5 cellular contexts compared by ENCODE assay signal in the genomic region with DNA sequence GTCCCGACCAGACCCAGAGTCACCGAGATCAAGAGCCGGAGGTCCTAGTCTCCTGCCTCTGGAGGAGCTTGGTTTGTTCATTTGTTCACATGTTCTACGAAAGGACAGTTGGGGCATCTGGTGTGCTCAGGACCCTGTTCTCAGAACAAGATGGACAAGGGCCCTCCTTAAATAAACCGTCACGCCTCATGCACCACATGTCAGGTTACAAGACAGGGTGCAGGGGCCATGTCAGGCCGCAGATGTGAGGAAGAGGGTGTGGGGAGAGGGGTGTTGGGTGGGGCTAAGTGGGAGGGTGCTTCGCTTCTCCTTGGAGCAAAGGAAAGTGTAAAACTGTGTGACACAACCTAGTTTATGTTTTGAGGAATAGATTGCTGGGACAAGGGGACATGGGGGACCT. TPM values are rescaled to one million over a fixed set of nuclear protein-coding genes. Genes with fewer than 3 reads are reported as not detected.
"Had no signal": no experiment of that assay in that cellular context is flagged by ENCODE, and none has a peak within 500 bp of the region (broad histone marks: within the 10 kb centered on the region; RNA-seq: fewer than 3 reads in every experiment).

No MANE protein-coding gene starts in this region.

RNA-seq across cellular contexts. Expression of a gene that starts 9.0 kb away (rescaled TPM):
- total RNA-seq: neural crest cell, omental fat pad, right atrium auricular region, sciatic nerve had no signal
- polyA plus RNA-seq: smooth muscle cell had no signal
